ENCODE assay signal across 8 cellular contexts in the genomic region with DNA sequence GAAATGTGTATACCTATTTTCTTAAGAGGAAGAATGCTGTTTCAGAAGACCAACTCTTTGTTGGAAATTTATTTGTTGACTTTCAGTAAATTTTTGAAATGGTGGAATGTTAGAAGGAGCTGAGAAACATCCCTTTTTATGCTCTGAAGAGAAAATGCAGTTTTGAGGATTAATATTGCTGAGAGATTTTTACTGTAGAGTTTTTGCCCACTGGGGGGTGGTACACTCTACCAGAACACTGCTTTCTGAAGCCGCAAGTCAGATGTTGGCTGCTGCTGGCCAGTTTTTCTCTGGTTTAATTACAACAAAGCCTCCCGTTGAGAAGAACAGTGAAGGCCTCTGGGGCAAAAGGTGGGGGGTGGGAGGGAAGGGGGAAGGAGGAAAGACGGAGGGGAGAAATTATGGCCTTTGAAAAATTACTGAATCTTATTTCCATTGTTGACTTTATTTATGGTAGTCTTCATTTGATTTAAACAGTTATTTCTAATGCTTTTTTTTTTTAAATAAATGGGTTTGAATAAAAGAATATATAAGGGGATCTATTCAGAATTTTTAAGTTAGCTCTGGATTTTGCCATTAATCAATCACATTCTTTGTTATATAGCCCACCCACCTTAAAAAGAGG. TPM values are rescaled to one million over a fixed set of nuclear protein-coding genes. Genes with fewer than 3 reads are reported as not detected.
DNase-seq lines count a peak whose midpoint lies in the region; ATAC-seq and TF ChIP-seq lines count a peak whose summit lies in the region.

No MANE protein-coding gene starts in this region.

- H3K36me3 ChIP-seq in gastrocnemius medialis = no peaks in the 10 kb centered on the region

- CTCF ChIA-PET in AG04450 (lab: Charles Lee) = interaction anchor here (0.6 to 6.0 kb wide), 17 partner anchors 34 to 1318 kb away, joined by 3 to 72 read pairs (median 3); no protein-coding TSS in a partner anchor

- peaks cover 17 to 22% of the 10 kb centered on the region in 2 donors for H3K4me1 ChIP-seq in gastrocnemius medialis

- H3K27me3 ChIP-seq in AG04450 (ENCODE audit: control insufficient read depth, insufficient read depth, low read length) = no peaks in the 10 kb centered on the region
- no peaks in the 10 kb centered on the region for H3K27me3 ChIP-seq in gastrocnemius medialis

- DNase-seq in AG04450 (ENCODE audit: low read depth, low spot score) (peak; percentile 15), HS-5 (ENCODE audit: low read depth) (peak; percentile 5), SHP77 (lab: John Stamatoyannopoulos, UW) (peak; percentile 38 to 73), glomerular visceral epithelial cell (ENCODE audit: extremely low spot score) (peak; percentile 46), gastrocnemius medialis (peak in 1 of 2 donors; percentile 27), GM13976 (ENCODE audit: low spot score) (no peak)
- no peak for DNase-seq in stimulated activated naive CD8-positive, alpha-beta T cell treated with anti-CD3 and anti-CD28 coated beads, Interleukin-15, Interleukin-2, amounts not matched to agents 100 U/mL and 50 U/mL, for 24 hours
- DNase-seq in activated CD4-positive, CD25-positive, alpha-beta regulatory T cell treated with anti-CD3 and anti-CD28 coated beads, Interleukin-2, amount 50 U/mL, for 72 hours = no peak

- no peak overlapping the region for H3K27ac ChIP-seq in AG04450 (ENCODE audit: low read depth, low read length)
- peak overlapping the region in 1 of 4 donors; percentile 25 for H3K27ac ChIP-seq in gastrocnemius medialis

- POLR2A ChIA-PET in AG04450 (lab: Yijun Ruan, JAX) = no interaction called here

- TF ChIP-seq CTCF in AG04450 (IDR thresholded peaks at IDR 0.05; ENCODE audit: low read depth, low read length) (peak; percentile 66), gastrocnemius medialis (IDR thresholded peaks at IDR 0.05 in 4 of 5, conservative IDR thresholded peaks at IDR 0.05 in 1 of 5) (peak in 3 of 5 experiments; percentile 9 to 48 (median 46)), GM13976 (IDR thresholded peaks at IDR 0.05; ENCODE audit: borderline replicate concordance, control extremely low read depth, extremely low read depth, insufficient read depth, missing control alignments) (no peak)

- no peak overlapping the region for H3K4me3 ChIP-seq in AG04450 (ENCODE audit: low read depth, low read length)
- peak overlapping the region; percentile 24 to 63 (median 38) for H3K4me3 ChIP-seq in gastrocnemius medialis

- ATAC-seq in gastrocnemius medialis = peak; percentile 52 to 65
- no peak for ATAC-seq in stimulated activated naive CD8-positive, alpha-beta T cell treated with anti-CD3 and anti-CD28 coated beads, Interleukin-15, Interleukin-2, amounts not matched to agents 100 U/mL and 50 U/mL, for 24 hours

- in situ Hi-C loops in gastrocnemius medialis (cut with MboI; ENCODE audit: low sequenced_read_pairs in 4 of 4) (no loop called here), GM13976 (cut with MboI; ENCODE audit: low sequenced_read_pairs, unreplicated experiment) (loop anchor here (25.0 kb wide), 2 partner anchors 903 to 1328 kb away; no protein-coding TSS in a partner anchor)

- TF ChIP-seq POLR2A in gastrocnemius medialis (IDR thresholded peaks at IDR 0.05) = no peak

- H3K9me3 ChIP-seq in AG04450 (ENCODE audit: control insufficient read depth, insufficient read depth, low read length) (no peaks in the 10 kb centered on the region), gastrocnemius medialis (no peaks in the 10 kb centered on the region)

- intact Hi-C loops in gastrocnemius medialis (cut with DNase I; ENCODE audit: low total_unique reads) = loop anchor here (10.0 kb wide), 2 partner anchors 380 to 900 kb away; no protein-coding TSS in a partner anchor

RNA-seq across cellular contexts. Expression of gene FLRT3, which starts 3.0 kb away (rescaled TPM):
- polyA plus RNA-seq in AG04450 (2011; rRNA removed) = 2.2 and 3.0 TPM in 2 replicates
- 1.7 and 3.6 TPM in 2 replicates for polyA minus RNA-seq in AG04450 (2011; rRNA and poly(A)+ RNA removed)
- total RNA-seq in gastrocnemius medialis = 1 to 10 TPM in 3 of 4 donors, under 1 TPM in 1; 0.58 to 3.0 (median 1.8) TPM

Comparison
In these comparisons a context has a peak if more than half of its experiments do, and no peak if none do; other contexts are left out.
1. DNase-seq: peak in AG04450 (single experiment), HS-5 (single experiment), SHP77 (2 of 2) and glomerular visceral epithelial cell (single experiment); none in stimulated activated naive CD8-positive, alpha-beta T cell treated with anti-CD3 and anti-CD28 coated beads, Interleukin-15, Interleukin-2, amounts not matched to agents 100 U/mL and 50 U/mL, for 24 hours (single experiment), activated CD4-positive, CD25-positive, alpha-beta regulatory T cell treated with anti-CD3 and anti-CD28 coated beads, Interleukin-2, amount 50 U/mL, for 72 hours (single experiment) and GM13976 (single experiment).